In the genomic region with DNA sequence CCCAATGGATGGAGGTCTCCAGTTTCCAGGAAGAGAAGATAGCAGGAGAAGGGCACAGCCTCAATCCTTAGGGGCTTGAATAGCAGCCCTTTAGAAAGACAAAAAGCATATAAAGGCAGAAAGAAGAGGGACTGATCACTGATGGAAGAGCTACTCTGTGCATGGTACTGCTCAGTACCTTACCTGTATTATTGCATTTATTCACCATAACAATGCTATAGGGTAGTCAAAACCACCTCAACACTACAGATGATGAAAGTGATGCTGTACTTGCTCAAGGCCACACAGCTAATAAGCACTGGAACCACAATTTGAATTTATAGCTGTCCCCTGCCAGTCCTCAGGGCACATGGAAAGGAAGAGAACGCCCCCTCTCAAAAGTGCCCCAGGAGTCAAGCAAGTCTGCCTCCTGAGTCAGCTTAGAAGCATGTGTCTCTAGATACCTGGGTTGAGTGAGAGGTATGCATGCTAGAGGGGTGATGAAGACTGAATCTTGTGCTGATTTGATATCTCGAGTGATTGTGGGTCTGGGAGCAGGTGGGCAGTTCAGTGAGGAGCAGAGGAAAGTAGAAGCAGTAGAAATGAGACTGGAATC, we compare ENCODE assay signal across 1 cellular context.
TF ChIP-seq lines count a peak whose summit lies in the region.

No MANE protein-coding gene starts in this region.

TF ChIP-seq in HCT116, 20 proteins besides CTCF, POLR2A, EP300 and RAD21 (continued from another document):
- TF ChIP-seq, protein P1, sequence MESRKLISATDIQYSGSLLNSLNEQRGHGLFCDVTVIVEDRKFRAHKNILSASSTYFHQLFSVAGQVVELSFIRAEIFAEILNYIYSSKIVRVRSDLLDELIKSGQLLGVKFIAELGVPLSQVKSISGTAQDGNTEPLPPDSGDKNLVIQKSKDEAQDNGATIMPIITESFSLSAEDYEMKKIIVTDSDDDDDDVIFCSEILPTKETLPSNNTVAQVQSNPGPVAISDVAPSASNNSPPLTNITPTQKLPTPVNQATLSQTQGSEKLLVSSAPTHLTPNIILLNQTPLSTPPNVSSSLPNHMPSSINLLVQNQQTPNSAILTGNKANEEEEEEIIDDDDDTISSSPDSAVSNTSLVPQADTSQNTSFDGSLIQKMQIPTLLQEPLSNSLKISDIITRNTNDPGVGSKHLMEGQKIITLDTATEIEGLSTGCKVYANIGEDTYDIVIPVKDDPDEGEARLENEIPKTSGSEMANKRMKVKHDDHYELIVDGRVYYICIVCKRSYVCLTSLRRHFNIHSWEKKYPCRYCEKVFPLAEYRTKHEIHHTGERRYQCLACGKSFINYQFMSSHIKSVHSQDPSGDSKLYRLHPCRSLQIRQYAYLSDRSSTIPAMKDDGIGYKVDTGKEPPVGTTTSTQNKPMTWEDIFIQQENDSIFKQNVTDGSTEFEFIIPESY (IDR thresholded peaks at IDR 0.05; ENCODE audit: extremely low read depth, insufficient replicate concordance, low read length) = no peak
- 0 out of 2 replicates have a peak, but pooled peaks have one; percentile 36 for TF ChIP-seq CBX3 (IDR thresholded peaks at IDR 0.05; ENCODE audit: low read depth)
- TF ChIP-seq FOSL1 (IDR thresholded peaks at IDR 0.05; ENCODE audit: low read depth) = peak; percentile 56
- TF ChIP-seq SIN3A (IDR thresholded peaks at IDR 0.05; ENCODE audit: low read depth) = no peak
- peak; percentile 65 for TF ChIP-seq EGR1 (IDR thresholded peaks at IDR 0.05; ENCODE audit: low read depth)
- TF ChIP-seq POLR2AphosphoS5 (IDR thresholded peaks at IDR 0.05; ENCODE audit: low read depth, low read length) = no peak
- no peak for TF ChIP-seq ELF1 (IDR thresholded peaks at IDR 0.05; ENCODE audit: borderline replicate concordance, low read depth)
- TF ChIP-seq YY1 (IDR thresholded peaks at IDR 0.05; ENCODE audit: extremely low read depth, insufficient replicate concordance, low read depth, low read length) = no peak
- TF ChIP-seq, protein P2, sequence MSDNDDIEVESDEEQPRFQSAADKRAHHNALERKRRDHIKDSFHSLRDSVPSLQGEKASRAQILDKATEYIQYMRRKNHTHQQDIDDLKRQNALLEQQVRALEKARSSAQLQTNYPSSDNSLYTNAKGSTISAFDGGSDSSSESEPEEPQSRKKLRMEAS (IDR thresholded peaks at IDR 0.05) = peak; percentile 58
- TF ChIP-seq, protein P3, sequence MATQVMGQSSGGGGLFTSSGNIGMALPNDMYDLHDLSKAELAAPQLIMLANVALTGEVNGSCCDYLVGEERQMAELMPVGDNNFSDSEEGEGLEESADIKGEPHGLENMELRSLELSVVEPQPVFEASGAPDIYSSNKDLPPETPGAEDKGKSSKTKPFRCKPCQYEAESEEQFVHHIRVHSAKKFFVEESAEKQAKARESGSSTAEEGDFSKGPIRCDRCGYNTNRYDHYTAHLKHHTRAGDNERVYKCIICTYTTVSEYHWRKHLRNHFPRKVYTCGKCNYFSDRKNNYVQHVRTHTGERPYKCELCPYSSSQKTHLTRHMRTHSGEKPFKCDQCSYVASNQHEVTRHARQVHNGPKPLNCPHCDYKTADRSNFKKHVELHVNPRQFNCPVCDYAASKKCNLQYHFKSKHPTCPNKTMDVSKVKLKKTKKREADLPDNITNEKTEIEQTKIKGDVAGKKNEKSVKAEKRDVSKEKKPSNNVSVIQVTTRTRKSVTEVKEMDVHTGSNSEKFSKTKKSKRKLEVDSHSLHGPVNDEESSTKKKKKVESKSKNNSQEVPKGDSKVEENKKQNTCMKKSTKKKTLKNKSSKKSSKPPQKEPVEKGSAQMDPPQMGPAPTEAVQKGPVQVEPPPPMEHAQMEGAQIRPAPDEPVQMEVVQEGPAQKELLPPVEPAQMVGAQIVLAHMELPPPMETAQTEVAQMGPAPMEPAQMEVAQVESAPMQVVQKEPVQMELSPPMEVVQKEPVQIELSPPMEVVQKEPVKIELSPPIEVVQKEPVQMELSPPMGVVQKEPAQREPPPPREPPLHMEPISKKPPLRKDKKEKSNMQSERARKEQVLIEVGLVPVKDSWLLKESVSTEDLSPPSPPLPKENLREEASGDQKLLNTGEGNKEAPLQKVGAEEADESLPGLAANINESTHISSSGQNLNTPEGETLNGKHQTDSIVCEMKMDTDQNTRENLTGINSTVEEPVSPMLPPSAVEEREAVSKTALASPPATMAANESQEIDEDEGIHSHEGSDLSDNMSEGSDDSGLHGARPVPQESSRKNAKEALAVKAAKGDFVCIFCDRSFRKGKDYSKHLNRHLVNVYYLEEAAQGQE (IDR thresholded peaks at IDR 0.05; ENCODE audit: low read depth) = no peak
- TF ChIP-seq JUND (IDR thresholded peaks at IDR 0.05) = peak; percentile 59
- peak; percentile 35; the same call in 1 of the 2 replicates for TF ChIP-seq SP1 (IDR thresholded peaks at IDR 0.05; ENCODE audit: low read depth)
- TF ChIP-seq, protein P4, sequence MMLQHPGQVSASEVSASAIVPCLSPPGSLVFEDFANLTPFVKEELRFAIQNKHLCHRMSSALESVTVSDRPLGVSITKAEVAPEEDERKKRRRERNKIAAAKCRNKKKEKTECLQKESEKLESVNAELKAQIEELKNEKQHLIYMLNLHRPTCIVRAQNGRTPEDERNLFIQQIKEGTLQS (IDR thresholded peaks at IDR 0.05) = no peak
